ENCODE assay signal across 8 cellular contexts in the genomic region with DNA sequence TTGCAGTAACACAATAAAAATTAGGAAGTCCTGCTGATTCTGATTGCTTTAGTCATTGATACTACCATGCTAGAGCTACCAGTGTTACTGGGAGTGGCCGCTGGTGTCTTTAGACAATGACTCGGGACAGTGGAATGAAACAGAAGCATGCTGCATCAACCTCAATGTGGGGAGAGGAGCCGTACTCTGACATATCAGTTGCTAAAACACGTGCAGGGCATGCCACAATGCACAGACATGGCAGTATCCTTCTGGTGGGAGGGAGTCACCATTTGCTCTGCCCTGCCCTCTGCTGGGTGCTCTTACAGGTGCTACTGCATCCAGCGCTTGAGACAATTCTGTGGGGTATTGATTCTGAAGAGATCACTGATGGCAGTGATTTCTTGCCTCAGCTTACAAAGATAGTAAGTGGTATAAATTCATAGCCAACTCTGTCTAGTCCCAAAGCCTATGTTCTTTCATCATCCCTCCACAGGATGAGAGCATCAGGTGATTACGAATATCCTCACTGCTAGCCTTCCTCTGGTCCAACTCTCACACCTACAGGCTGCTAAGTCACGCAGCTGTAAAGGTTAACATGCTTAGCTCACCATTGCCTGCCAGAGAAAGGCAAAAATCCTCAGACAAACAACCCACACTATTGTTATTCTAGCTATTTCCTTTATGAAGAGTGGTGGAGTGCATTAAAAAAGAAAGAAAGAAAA. TPM values are rescaled to one million over a fixed set of nuclear protein-coding genes. Genes with fewer than 3 reads are reported as not detected.
DNase-seq lines count a peak whose midpoint lies in the region; ATAC-seq and TF ChIP-seq lines count a peak whose summit lies in the region.

No MANE protein-coding gene starts in this region.

- ATAC-seq in GM18873 (IDR thresholded peaks at IDR 0.05; ENCODE audit: low FRiP score, unreplicated experiment): peak; percentile 60
- ATAC-seq in activated naive CD8-positive, alpha-beta T cell treated with anti-CD3 and anti-CD28 coated beads, Interleukin-2, amount 10 ng/mL, durations not matched to agents 7 days and 5 days (ENCODE audit: low read depth): peak; percentile 92

- no peak overlapping the region for H3K27ac Mint-ChIP-seq in activated naive CD8-positive, alpha-beta T cell treated with anti-CD3 and anti-CD28 coated beads, Interleukin-2, amount 10 ng/mL, durations not matched to agents 7 days and 5 days

- no peak overlapping the region for H3K4me3 Mint-ChIP-seq in activated naive CD8-positive, alpha-beta T cell treated with anti-CD3 and anti-CD28 coated beads, Interleukin-2, amount 10 ng/mL, durations not matched to agents 7 days and 5 days

- H3K4me3 ChIP-seq in HL-60 (replicated peaks; ENCODE audit: insufficient read depth, low read length): no peak overlapping the region
- no peak overlapping the region for H3K4me3 ChIP-seq in uterus

- no peaks in the 10 kb centered on the region for H3K27me3 Mint-ChIP-seq in activated naive CD8-positive, alpha-beta T cell treated with anti-CD3 and anti-CD28 coated beads, Interleukin-2, amount 10 ng/mL, durations not matched to agents 7 days and 5 days

- DNase-seq in HL-60 (ENCODE audit: low read depth in 1 of 2, low spot score in 1 of 2) (peak; percentile 17 to 39), RWPE1 (ENCODE audit: low spot score) (peak; percentile 41), hepatic stellate cell (ENCODE audit: low spot score) (peak; percentile 94), uterus (no peak)
- peak; percentile 64 for DNase-seq in activated naive CD8-positive, alpha-beta T cell treated with anti-CD3 and anti-CD28 coated beads, Interleukin-2, amount 10 ng/mL, durations not matched to agents 7 days and 5 days
- peak; percentile 35 to 36 for DNase-seq in stimulated activated CD4-positive, alpha-beta T cell treated with anti-CD3 and anti-CD28 coated beads, Interleukin-2, amount 100 ng/mL, for 48 hours

- intact Hi-C loops in uterus (cut with DNase I; ENCODE audit: low total_unique reads): no loop called here

- no peak overlapping the region for H3K27ac ChIP-seq in C4-2B
- no peak overlapping the region for H3K27ac ChIP-seq in HL-60 (replicated peaks)
- H3K27ac ChIP-seq in RWPE1: no peak overlapping the region
- H3K27ac ChIP-seq in uterus: no peak overlapping the region

- peak; percentile 82 for TF ChIP-seq CTCF in C4-2B (conservative IDR thresholded peaks at IDR 0.05)
- peak; percentile 60 for TF ChIP-seq CTCF in HL-60 (IDR thresholded peaks at IDR 0.05; ENCODE audit: insufficient read depth, low read length)
- TF ChIP-seq CTCF in RWPE1 (conservative IDR thresholded peaks at IDR 0.05; ENCODE audit: low read depth): peak; percentile 59
- peak in 2 of 4 experiments; percentile 15 to 24 for TF ChIP-seq CTCF in uterus (IDR thresholded peaks at IDR 0.05)

- no peaks in the 10 kb centered on the region for H3K9me3 ChIP-seq in uterus

- no peaks in the 10 kb centered on the region for H3K4me1 ChIP-seq in uterus

- POLR2A ChIA-PET in RWPE1 (lab: Yijun Ruan, JAX; ENCODE audit: low non-redundant PET): no interaction called here
- POLR2A ChIA-PET in activated naive CD8-positive, alpha-beta T cell treated with anti-CD3 and anti-CD28 coated beads, Interleukin-2, amount 10 ng/mL, durations not matched to agents 7 days and 5 days (lab: Charles Lee): no interaction called here

- H3K9me3 Mint-ChIP-seq in activated naive CD8-positive, alpha-beta T cell treated with anti-CD3 and anti-CD28 coated beads, Interleukin-2, amount 10 ng/mL, durations not matched to agents 7 days and 5 days: no peaks in the 10 kb centered on the region

- TF ChIP-seq POLR2A in uterus (IDR thresholded peaks at IDR 0.05): no peak

- CTCF ChIA-PET in RWPE1 (lab: Yijun Ruan, JAX): interaction anchor here (0.7 to 2.0 kb wide), 6 partner anchors 46 to 1456 kb away, joined by 3 to 6 read pairs (median 3); no protein-coding TSS in a partner anchor

- no peaks in the 10 kb centered on the region for H3K36me3 ChIP-seq in uterus

- peaks cover 3% of the 10 kb centered on the region for H3K4me1 Mint-ChIP-seq in activated naive CD8-positive, alpha-beta T cell treated with anti-CD3 and anti-CD28 coated beads, Interleukin-2, amount 10 ng/mL, durations not matched to agents 7 days and 5 days

- no peaks in the 10 kb centered on the region for H3K36me3 Mint-ChIP-seq in activated naive CD8-positive, alpha-beta T cell treated with anti-CD3 and anti-CD28 coated beads, Interleukin-2, amount 10 ng/mL, durations not matched to agents 7 days and 5 days

- H3K27me3 ChIP-seq in HL-60 (ENCODE audit: insufficient read depth, poor library complexity, severe bottlenecking) (no peaks in the 10 kb centered on the region), uterus (no peaks in the 10 kb centered on the region)

RNA-seq across cellular contexts. Expression of gene NSG1, which starts 43.7 kb away (rescaled TPM):
- total RNA-seq in activated naive CD8-positive, alpha-beta T cell treated with anti-CD3 and anti-CD28 coated beads, Interleukin-2, amount 10 ng/mL, durations not matched to agents 7 days and 5 days: 10 to 100 TPM; 39.7 to 46.8 TPM
- 10 to 100 TPM in 1 of 4 donors, 1 to 10 TPM in 2, not detected in 1; 3.6 to 11.2 (median 3.8) TPM for total RNA-seq in uterus

Comparison
In these comparisons a context has a peak if more than half of its experiments do, and no peak if none do; other contexts are left out.
1. DNase-seq: peak in HL-60 (2 of 2), RWPE1 (single experiment), activated naive CD8-positive, alpha-beta T cell treated with anti-CD3 and anti-CD28 coated beads, Interleukin-2, amount 10 ng/mL, durations not matched to agents 7 days and 5 days (single experiment), hepatic stellate cell (single experiment) and stimulated activated CD4-positive, alpha-beta T cell treated with anti-CD3 and anti-CD28 coated beads, Interleukin-2, amount 100 ng/mL, for 48 hours (2 of 2); none in uterus (0 of 2).